8 cellular contexts compared by ENCODE assay signal in the genomic region with DNA sequence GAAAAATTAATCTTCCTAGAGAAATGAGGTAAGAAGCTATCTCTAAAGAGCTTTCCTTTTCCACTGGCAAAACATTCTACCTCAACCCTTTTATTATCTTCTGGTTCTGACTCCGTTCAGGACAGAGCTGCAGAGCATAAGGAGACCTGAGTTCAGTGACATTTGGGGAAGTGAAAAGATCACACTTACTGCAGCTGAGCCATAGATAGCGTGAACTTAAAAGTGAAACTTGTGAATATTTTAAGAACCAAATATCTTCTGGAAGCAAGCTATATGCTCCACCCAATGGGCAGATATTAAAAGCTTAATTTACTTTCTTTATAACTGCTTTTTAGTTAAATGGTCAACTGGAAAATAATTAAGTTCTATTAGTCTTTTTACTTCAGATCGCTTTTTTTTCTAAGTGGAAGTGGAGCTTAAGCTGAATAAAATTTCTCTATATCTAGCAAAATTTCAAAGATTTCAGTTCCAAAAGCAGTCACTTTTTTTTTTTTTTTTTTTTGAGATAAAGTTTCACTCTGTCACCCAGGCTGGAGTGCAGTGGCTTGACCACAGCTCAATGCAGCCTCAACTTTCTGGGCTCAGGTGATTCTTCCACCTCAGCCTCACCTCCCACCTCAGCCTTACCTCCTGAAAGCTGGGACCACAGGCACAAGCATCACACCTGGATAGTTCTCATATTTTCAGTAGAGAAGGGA. TPM values are rescaled to one million over a fixed set of nuclear protein-coding genes. Genes with fewer than 3 reads are reported as not detected.
DNase-seq lines count a peak whose midpoint lies in the region; ATAC-seq, FAIRE-seq and TF ChIP-seq lines count a peak whose summit lies in the region.

No MANE protein-coding gene starts in this region.

- dilution Hi-C loops in endothelial cell of umbilical vein (cut with MboI; ENCODE audit: extremely low pct_ligation_motif_present, low sequenced_read_pairs) = no loop called here

- BruUV-seq in endothelial cell of umbilical vein (replicated peaks; lab: Mats Ljungman, UMichigan) = no TSS peak

- H3K27me3 ChIP-seq in endothelial cell of umbilical vein (ENCODE audit: control insufficient read depth in 2 of 2, insufficient read depth in 2 of 2, low read length in 2 of 2) = no peaks in the 10 kb centered on the region

- no peaks in the 10 kb centered on the region for H4K20me1 ChIP-seq in endothelial cell of umbilical vein (replicated peaks; ENCODE audit: control insufficient read depth, extremely low read depth, insufficient read depth, low read length)

- intact Hi-C loops in endothelial cell of umbilical vein (cut with micrococcal nuclease) = no loop called here

- FAIRE-seq in GM12891 (lab: Jason Lieb, UNC) (peak; percentile 59), endothelial cell of umbilical vein (lab: Jason Lieb, UNC) (no peak)

- H3K4me3 ChIP-seq in endothelial cell of umbilical vein (replicated peaks in 1 of 3; ENCODE audit: insufficient read depth in 1 of 3, low read depth in 1 of 3, low read length in 3 of 3) = no peak overlapping the region

- H3K27ac ChIP-seq in endothelial cell of umbilical vein (ENCODE audit: insufficient read depth, low read depth, low read length) = peak overlapping the region; percentile 74

- H3K79me2 ChIP-seq in endothelial cell of umbilical vein (ENCODE audit: control insufficient read depth, insufficient read depth, low read length) = no peaks in the 10 kb centered on the region

- POLR2A ChIA-PET in endothelial cell of umbilical vein (lab: Charles Lee) = interaction anchor here (0.9 kb wide), 1 partner anchor 45 kb away, joined by 5 read pairs; a partner anchor contains a TSS

- peak overlapping the region; percentile 39 for H2AFZ ChIP-seq in endothelial cell of umbilical vein (ENCODE audit: low read depth, low read length)

- no peak for TF ChIP-seq CTCF in endothelial cell of umbilical vein (IDR thresholded peaks at IDR 0.05; ENCODE audit: extremely low read depth in 1 of 2, insufficient read depth in 1 of 2, low read depth in 1 of 2, low read length in 2 of 2)

- no peak overlapping the region for H3K4me2 ChIP-seq in endothelial cell of umbilical vein (ENCODE audit: insufficient read depth, low read length)

- no peaks in the 10 kb centered on the region for H3K9me3 ChIP-seq in endothelial cell of umbilical vein (replicated peaks; ENCODE audit: control insufficient read depth, insufficient read depth, low read length)

- DNase-seq in GM12891 (ENCODE audit: insufficient read length, low spot score) (no peak), endothelial cell of umbilical vein (ENCODE audit: low read depth, low spot score) (no peak), A172 (ENCODE audit: low spot score) (no peak), islet precursor cell (no peak), nucleus accumbens (lab: John Stamatoyannopoulos, UW) (no peak), NCI-H748 (lab: John Stamatoyannopoulos, UW; ENCODE audit: unreplicated experiment) (no peak)

- no peaks in the 10 kb centered on the region for H3K9me1 ChIP-seq in endothelial cell of umbilical vein (replicated peaks; ENCODE audit: control insufficient read depth, extremely low read depth, insufficient read depth, low read length)

- no peak overlapping the region for H3K9ac ChIP-seq in endothelial cell of umbilical vein (replicated peaks; ENCODE audit: extremely low read depth, insufficient read depth, low read length)

- peak; percentile 84 for ATAC-seq in GM21528 (IDR thresholded peaks at IDR 0.05; ENCODE audit: low FRiP score, unreplicated experiment)
- peak; percentile 81 for ATAC-seq in HG03575 (IDR thresholded peaks at IDR 0.05; ENCODE audit: extremely low read depth, insufficient number of reproducible peaks, low FRiP score, unreplicated experiment)

- H3K4me1 ChIP-seq in endothelial cell of umbilical vein (ENCODE audit: control insufficient read depth, extremely low read depth, insufficient read depth, low read length) = peaks cover 14% of the 10 kb centered on the region

- CTCF ChIA-PET in endothelial cell of umbilical vein (lab: Charles Lee) = interaction anchor here (0.7 to 2.5 kb wide), 13 partner anchors 9 to 117 kb away, joined by 3 to 18 read pairs (median 4); a partner anchor contains a TSS

- TF ChIP-seq POLR2A in GM12891 (IDR thresholded peaks at IDR 0.05; ENCODE audit: low read depth, low read length) (no peak), endothelial cell of umbilical vein (IDR thresholded peaks at IDR 0.05; ENCODE audit: low read depth, low read length) (no peak)

- H3K36me3 ChIP-seq in endothelial cell of umbilical vein (ENCODE audit: control insufficient read depth in 2 of 2, extremely low read depth in 1 of 2, insufficient read depth in 2 of 2, low read length in 2 of 2) = no peaks in the 10 kb centered on the region

TF ChIP-seq in GM12891, 5 proteins besides CTCF, POLR2A, EP300 and RAD21:
- TF ChIP-seq POLR2AphosphoS5 (IDR thresholded peaks at IDR 0.05; ENCODE audit: low read depth, low read length) (no peak), SPI1 (IDR thresholded peaks at IDR 0.05; ENCODE audit: low read depth, low read length) (peak; percentile 99)

TF ChIP-seq in endothelial cell of umbilical vein, 7 proteins besides CTCF, POLR2A, EP300 and RAD21 (continues in another document):
- TF ChIP-seq MYC (IDR thresholded peaks at IDR 0.05; ENCODE audit: low read depth, low read length) (no peak), GATA2 (IDR thresholded peaks at IDR 0.05; ENCODE audit: insufficient read depth, insufficient read length, low read depth, low read length) (no peak), JUN (IDR thresholded peaks at IDR 0.05; ENCODE audit: borderline replicate concordance, insufficient read depth, insufficient read length, low read depth) (no peak), FOS (IDR thresholded peaks at IDR 0.05; ENCODE audit: borderline replicate concordance, insufficient read depth, low read length) (no peak)

RNA-seq across cellular contexts. Expression of a gene that starts 11.9 kb away (rescaled TPM):
- polyA plus RNA-seq in GM12891 (2012; ENCODE audit: low read depth, missing spikeins) = 19.8 TPM
- total RNA-seq in endothelial cell of umbilical vein = not detected in 2 replicates
- not detected in 2 replicates for polyA plus RNA-seq in endothelial cell of umbilical vein
- 0.05 and 0.08 TPM in 2 replicates for polyA plus RNA-seq in endothelial cell of umbilical vein (2011; cell fraction: cytosol; rRNA removed)
- 0.10 and 0.24 TPM in 2 replicates for polyA plus RNA-seq in endothelial cell of umbilical vein (2011; cell fraction: nucleus; rRNA removed)
- 3.7 and 6.4 TPM in 2 replicates for polyA plus RNA-seq in endothelial cell of umbilical vein (2012)
- polyA minus RNA-seq in endothelial cell of umbilical vein = 0.11 TPM in 1 of 2 replicates, not detected in the other
- not detected for polyA minus RNA-seq in endothelial cell of umbilical vein (2011; cell fraction: cytosol; rRNA and poly(A)+ RNA removed)
- polyA minus RNA-seq in endothelial cell of umbilical vein (2011; cell fraction: nucleus; rRNA and poly(A)+ RNA removed) = not detected in 2 replicates
- total RNA-seq in A172 (2014; rRNA removed; shearing (Covaris generic)) = 0.29 and 0.74 TPM in 2 replicates

RNA-seq across cellular contexts. Expression of a gene that starts 27.8 kb away (rescaled TPM):
- polyA plus RNA-seq in GM12891 (2012; ENCODE audit: low read depth, missing spikeins) = 0.42 TPM
- total RNA-seq in endothelial cell of umbilical vein = 0.29 and 1.3 TPM in 2 replicates
- polyA plus RNA-seq in endothelial cell of umbilical vein = 0.28 and 0.40 TPM in 2 replicates
- 0.06 and 0.15 TPM in 2 replicates for polyA plus RNA-seq in endothelial cell of umbilical vein (2011; cell fraction: cytosol; rRNA removed)
- polyA plus RNA-seq in endothelial cell of umbilical vein (2011; cell fraction: nucleus; rRNA removed) = 1.4 and 2.5 TPM in 2 replicates
- 0.05 TPM in 1 of 2 replicates, not detected in the other for polyA plus RNA-seq in endothelial cell of umbilical vein (2012)
- polyA minus RNA-seq in endothelial cell of umbilical vein = 0.22 and 0.32 TPM in 2 replicates
- polyA minus RNA-seq in endothelial cell of umbilical vein (2011; cell fraction: cytosol; rRNA and poly(A)+ RNA removed) = not detected
- polyA minus RNA-seq in endothelial cell of umbilical vein (2011; cell fraction: nucleus; rRNA and poly(A)+ RNA removed) = 0.67 and 1.1 TPM in 2 replicates
- 0.57 and 4.2 TPM in 2 replicates for total RNA-seq in A172 (2014; rRNA removed; shearing (Covaris generic))

RNA-seq across cellular contexts. Expression of a gene that starts 45.0 kb away (rescaled TPM):
- 19.3 TPM for polyA plus RNA-seq in GM12891 (2012; ENCODE audit: low read depth, missing spikeins)
- total RNA-seq in endothelial cell of umbilical vein = 29.4 and 33.0 TPM in 2 replicates
- polyA plus RNA-seq in endothelial cell of umbilical vein = 15.4 and 21.9 TPM in 2 replicates
- polyA plus RNA-seq in endothelial cell of umbilical vein (2011; cell fraction: cytosol; rRNA removed) = 16.8 and 18.6 TPM in 2 replicates
- 74.4 and 112 TPM in 2 replicates for polyA plus RNA-seq in endothelial cell of umbilical vein (2011; cell fraction: nucleus; rRNA removed)
- 19.7 and 24.7 TPM in 2 replicates for polyA plus RNA-seq in endothelial cell of umbilical vein (2012)
- 28.1 and 34.1 TPM in 2 replicates for polyA minus RNA-seq in endothelial cell of umbilical vein
- polyA minus RNA-seq in endothelial cell of umbilical vein (2011; cell fraction: cytosol; rRNA and poly(A)+ RNA removed) = 10.9 TPM
- 37.7 and 42.9 TPM in 2 replicates for polyA minus RNA-seq in endothelial cell of umbilical vein (2011; cell fraction: nucleus; rRNA and poly(A)+ RNA removed)
- 18.0 and 23.8 TPM in 2 replicates for total RNA-seq in A172 (2014; rRNA removed; shearing (Covaris generic))

RNA-seq across cellular contexts. Expression of a gene that starts 45.5 kb away (rescaled TPM):
- polyA plus RNA-seq in GM12891 (2012; ENCODE audit: low read depth, missing spikeins) = 5.7 TPM
- total RNA-seq in endothelial cell of umbilical vein = 10.7 and 10.8 TPM in 2 replicates
- polyA plus RNA-seq in endothelial cell of umbilical vein = 5.6 and 6.1 TPM in 2 replicates
- polyA plus RNA-seq in endothelial cell of umbilical vein (2011; cell fraction: cytosol; rRNA removed) = 5.2 and 6.4 TPM in 2 replicates
- 2.7 and 2.8 TPM in 2 replicates for polyA plus RNA-seq in endothelial cell of umbilical vein (2011; cell fraction: nucleus; rRNA removed)
- polyA plus RNA-seq in endothelial cell of umbilical vein (2012) = 5.6 and 9.1 TPM in 2 replicates
- polyA minus RNA-seq in endothelial cell of umbilical vein = 3.9 and 5.3 TPM in 2 replicates
- polyA minus RNA-seq in endothelial cell of umbilical vein (2011; cell fraction: cytosol; rRNA and poly(A)+ RNA removed) = 9.9 TPM
- polyA minus RNA-seq in endothelial cell of umbilical vein (2011; cell fraction: nucleus; rRNA and poly(A)+ RNA removed) = 2.0 and 2.2 TPM in 2 replicates
- total RNA-seq in A172 (2014; rRNA removed; shearing (Covaris generic)) = 14.4 and 14.5 TPM in 2 replicates

RNA-seq across cellular contexts. Expression of a gene that starts 47.4 kb away (rescaled TPM):
- 7.6 TPM for polyA plus RNA-seq in GM12891 (2012; ENCODE audit: low read depth, missing spikeins)
- total RNA-seq in endothelial cell of umbilical vein = 10.8 and 13.4 TPM in 2 replicates
- 3.5 and 4.0 TPM in 2 replicates for polyA plus RNA-seq in endothelial cell of umbilical vein
- 3.9 and 4.3 TPM in 2 replicates for polyA plus RNA-seq in endothelial cell of umbilical vein (2011; cell fraction: cytosol; rRNA removed)
- polyA plus RNA-seq in endothelial cell of umbilical vein (2011; cell fraction: nucleus; rRNA removed) = 8.4 and 10.5 TPM in 2 replicates
- 6.1 and 7.7 TPM in 2 replicates for polyA plus RNA-seq in endothelial cell of umbilical vein (2012)
- 10.4 and 15.9 TPM in 2 replicates for polyA minus RNA-seq in endothelial cell of umbilical vein
- 12.6 TPM for polyA minus RNA-seq in endothelial cell of umbilical vein (2011; cell fraction: cytosol; rRNA and poly(A)+ RNA removed)
- 12.1 and 15.1 TPM in 2 replicates for polyA minus RNA-seq in endothelial cell of umbilical vein (2011; cell fraction: nucleus; rRNA and poly(A)+ RNA removed)
- total RNA-seq in A172 (2014; rRNA removed; shearing (Covaris generic)) = 7.9 and 9.7 TPM in 2 replicates
